In genomic region chr12:124514996-124515932, GRCh38 we compare ENCODE assay signal across 14 cellular contexts. TPM values are rescaled to one million over a fixed set of nuclear protein-coding genes. Genes with fewer than 3 reads are reported as not detected.
DNase-seq lines count a peak whose midpoint lies in the region; ATAC-seq, FAIRE-seq and TF ChIP-seq lines count a peak whose summit lies in the region.
"Had no signal": no experiment of that assay in that cellular context is flagged by ENCODE, and none has a peak within 500 bp of the region (broad histone marks: within the 10 kb centered on the region; RNA-seq: fewer than 3 reads in every experiment).

No MANE protein-coding gene starts in this region.

- H3K4me2 ChIP-seq in HepG2 (ENCODE audit: low read depth, low read length): no peak overlapping the region
- H3K4me2 ChIP-seq: KMS-11 had no signal

- peak overlapping the region; percentile 2 for H3K27ac Mint-ChIP-seq in endothelial cell (ENCODE audit: unreplicated experiment)

- no peaks in the 10 kb centered on the region for H3K9me3 Mint-ChIP-seq in endothelial cell (ENCODE audit: unreplicated experiment)

- peaks cover 6% of the 10 kb centered on the region for H3K27me3 Mint-ChIP-seq in endothelial cell (ENCODE audit: unreplicated experiment)

- WGBS in HepG2 (ENCODE audit: low lambda C conversion rate): 93% methylated on average over 19 of the region's 19 CpGs
- whole genome bisulfite sequencing in right lobe of liver (ENCODE audit: insufficient coverage, low coverage, low lambda C conversion rate, missing lambda C conversion rate): 89% methylated on average over 11 of the region's 19 CpGs
- 83% methylated on average over 19 of the region's 19 CpGs for WGBS in prostate gland
- WGBS in ovary, 3 donors: 90 to 91% (median 91%) methylated on average over 19 of the region's 19 CpGs

- CTCF ChIA-PET in HepG2 (lab: Yijun Ruan, JAX; ENCODE audit: low intra/inter-chr PET ratio, low total read pairs): no interaction called here

- TF ChIP-seq POLR2A in HepG2 (IDR thresholded peaks at IDR 0.05; ENCODE audit: insufficient read depth in 1 of 2, low read depth in 2 of 2, low read length in 2 of 2) (no peak), right lobe of liver (IDR thresholded peaks at IDR 0.05) (no peak), prostate gland (IDR thresholded peaks at IDR 0.05) (no peak), ovary (IDR thresholded peaks at IDR 0.05) (no peak)

- BruUV-seq in HepG2 (replicated peaks; lab: Mats Ljungman, UMichigan): no TSS peak

- peaks cover 34% of the 10 kb centered on the region for H3K79me2 ChIP-seq in HepG2 (ENCODE audit: insufficient read depth, low read length)

- TF ChIP-seq EP300 in HepG2 (IDR thresholded peaks at IDR 0.05; ENCODE audit: low read depth in 2 of 2, low read length in 2 of 2): no peak
- no peak for TF ChIP-seq EP300 in HepG2 (CRISPR knock-in tag; IDR thresholded peaks at IDR 0.05; ENCODE audit: borderline replicate concordance)
- TF ChIP-seq EP300 in ovary (IDR thresholded peaks at IDR 0.05): no peak

- DNase-seq in HepG2 (ENCODE audit: low spot score) (no peak), right lobe of liver (no peak), endothelial cell (ENCODE audit: low spot score) (no peak), prostate gland (ENCODE audit: low spot score) (no peak), ovary (no peak), NCI-H748 (lab: John Stamatoyannopoulos, UW; ENCODE audit: unreplicated experiment) (no peak)
- no peak for DNase-seq in stimulated activated naive CD4-positive, alpha-beta T cell (lab: John Stamatoyannopoulos, UW)
- DNase-seq: activated naive CD4-positive, alpha-beta T cell treated with anti-CD3 and anti-CD28 coated beads, Interleukin-2, amount 50 U/mL, for 16 hours; midbrain; NCI-H1694; NCI-H524 treated with DMSO at 0.1 percent for 48 hours had no signal

- no peak overlapping the region for H3K4me3 ChIP-seq in HepG2 (replicated peaks in 1 of 3; ENCODE audit: insufficient read depth in 1 of 3, low read depth in 2 of 3, low read length in 3 of 3)
- H3K4me3 ChIP-seq in right lobe of liver: no peak overlapping the region
- H3K4me3 ChIP-seq in prostate gland: no peak overlapping the region
- H3K4me3 ChIP-seq in ovary: no peak overlapping the region

- H3K27me3 ChIP-seq in HepG2 (ENCODE audit: control insufficient read depth in 1 of 2, insufficient read depth in 2 of 2, low read length in 2 of 2): no peaks in the 10 kb centered on the region
- H3K27me3 ChIP-seq in right lobe of liver: no peaks in the 10 kb centered on the region
- H3K27me3 ChIP-seq in prostate gland (replicated peaks; ENCODE audit: insufficient read depth): no peaks in the 10 kb centered on the region
- H3K27me3 ChIP-seq in ovary: no peaks in the 10 kb centered on the region

- ATAC-seq in HepG2: no peak
- no peak for ATAC-seq in right lobe of liver
- no peak for ATAC-seq in GM21528 (IDR thresholded peaks at IDR 0.05; ENCODE audit: low FRiP score, unreplicated experiment)

- in situ Hi-C loops in HepG2 (cut with HindIII; ENCODE audit: extremely low pct_ligation_motif_present, low pct_unique_long_range_greater_than_20kb): no loop called here

- H3K9me3 ChIP-seq in HepG2 (ENCODE audit: low read length) (no peaks in the 10 kb centered on the region), right lobe of liver (no peaks in the 10 kb centered on the region), prostate gland (no peaks in the 10 kb centered on the region), ovary (no peaks in the 10 kb centered on the region)

- H2AFZ ChIP-seq in HepG2 (ENCODE audit: low read length): no peak overlapping the region

- no peaks in the 10 kb centered on the region; a peak in 1 of 5 replicates for H3K36me3 ChIP-seq in HepG2 (replicated peaks in 1 of 2; ENCODE audit: control insufficient read depth in 1 of 2, insufficient read depth in 2 of 2, low read length in 2 of 2)
- no peaks in the 10 kb centered on the region for H3K36me3 ChIP-seq in right lobe of liver
- H3K36me3 ChIP-seq in prostate gland: no peaks in the 10 kb centered on the region
- no peaks in the 10 kb centered on the region for H3K36me3 ChIP-seq in ovary

- H3K27ac ChIP-seq in HepG2 (ENCODE audit: extremely low read length, insufficient read depth, low read length): no peak overlapping the region
- no peak overlapping the region for H3K27ac ChIP-seq in right lobe of liver
- peak overlapping the region; percentile 90 to 94 for H3K27ac ChIP-seq in prostate gland
- H3K27ac ChIP-seq in ovary: no peak overlapping the region
- H3K27ac ChIP-seq: KMS-11 had no signal

- FAIRE-seq in HepG2 (lab: Jason Lieb, UNC): no peak
- FAIRE-seq: colon had no signal

- H3K4me1 ChIP-seq in HepG2 (ENCODE audit: insufficient read depth, low read length): peaks cover 62% of the 10 kb centered on the region
- H3K4me1 ChIP-seq in right lobe of liver: peaks cover 0 to 33% (median 15%) of the 10 kb centered on the region in 4 donors
- peaks cover 56% of the 10 kb centered on the region for H3K4me1 ChIP-seq in prostate gland (replicated peaks)
- peaks cover 33% of the 10 kb centered on the region for H3K4me1 ChIP-seq in ovary (ENCODE audit: insufficient read depth)

- intact Hi-C loops in HepG2 (cut with micrococcal nuclease; ENCODE audit: unreplicated experiment) (loop anchor here (5.0 to 10.0 kb wide), 3 partner anchors 33 to 257 kb away; partner anchors contain the start of gene NCOR2), right lobe of liver (cut with DNase I) (loop anchor here in 1 of 2 donors (10.0 kb wide), 1 partner anchor 170 kb away; no protein-coding TSS in a partner anchor), prostate gland (cut with DNase I) (loop anchor here (5.0 to 10.0 kb wide), 2 partner anchors 52 to 230 kb away; partner anchors contain the start of gene NCOR2), ovary (cut with DNase I) (loop anchor here in 2 of 4 donors (5.0 to 10.0 kb wide), 2 partner anchors 37 to 50 kb away; partner anchors contain the start of gene NCOR2 (in 1 of the 2))

- POLR2A ChIA-PET in HepG2 (lab: Yijun Ruan, JAX): no interaction called here

- H4K20me1 ChIP-seq in HepG2 (ENCODE audit: insufficient read depth, low read length): peaks cover 8% of the 10 kb centered on the region

- H3K4me3 Mint-ChIP-seq in endothelial cell (ENCODE audit: unreplicated experiment): peak overlapping the region; percentile 59

- no peak for TF ChIP-seq RAD21 in HepG2 (CRISPR knock-in tag; IDR thresholded peaks at IDR 0.05)

- peaks cover 4% of the 10 kb centered on the region for H3K36me3 Mint-ChIP-seq in endothelial cell (ENCODE audit: low read depth, unreplicated experiment)

- TF ChIP-seq CTCF in HepG2 (CRISPR knock-in tag; IDR thresholded peaks at IDR 0.05) (no peak), right lobe of liver (IDR thresholded peaks at IDR 0.05) (no peak), endothelial cell (IDR thresholded peaks at IDR 0.05; ENCODE audit: unreplicated experiment) (no peak), prostate gland (IDR thresholded peaks at IDR 0.05) (no peak), ovary (IDR thresholded peaks at IDR 0.05) (no peak)

- no peak overlapping the region for H3K9ac ChIP-seq in HepG2 (ENCODE audit: insufficient read depth, low read depth, low read length)
- H3K9ac ChIP-seq: KMS-11 had no signal

- peaks cover 45% of the 10 kb centered on the region for H3K4me1 Mint-ChIP-seq in endothelial cell (ENCODE audit: unreplicated experiment)

TF ChIP-seq in HepG2, 621 proteins besides CTCF, POLR2A, EP300 and RAD21 (continues in another document):
- TF ChIP-seq ZFP91 (CRISPR knock-in tag; IDR thresholded peaks at IDR 0.05; ENCODE audit: borderline replicate concordance): no peak
- no peak for TF ChIP-seq ZSCAN30 (CRISPR knock-in tag; IDR thresholded peaks at IDR 0.05)
- no peak for TF ChIP-seq STAT5B (CRISPR knock-in tag; IDR thresholded peaks at IDR 0.05)
- no peak for TF ChIP-seq ZNF776 (CRISPR knock-in tag; IDR thresholded peaks at IDR 0.05)

RNA-seq across cellular contexts. Expression of gene NCOR2, which starts 52.1 kb away (rescaled TPM):
- total RNA-seq in HepG2 (2016; rRNA removed; fragmentation: Illumina TruSeq; extraction: Trizol) (5.7 and 6.1 TPM in 2 replicates), right lobe of liver (10 to 100 TPM; 38.1 to 87.5 (median 45.0) TPM), endothelial cell (ENCODE audit: unreplicated experiment) (132 TPM), prostate gland (100 to 1,000 TPM; 184 to 306 TPM), ovary (100 to 1,000 TPM in 6 of 7 donors, 10 to 100 TPM in 1; 89.5 to 376 (median 270) TPM)
- total RNA-seq in HepG2 (2016; cell fraction: cytosol; rRNA removed; fragmentation: Illumina TruSeq; extraction: Trizol; ENCODE audit: low read depth): 10.5 and 12.4 TPM in 2 replicates
- 5.6 and 7.1 TPM in 2 replicates for total RNA-seq in HepG2 (2016; cell fraction: insoluble cytoplasmic fraction; rRNA removed; fragmentation: Illumina TruSeq; extraction: Trizol)
- 15.2 and 16.6 TPM in 2 replicates for total RNA-seq in HepG2 (2016; cell fraction: membrane; rRNA removed; fragmentation: Illumina TruSeq; extraction: Trizol)
- 12.4 and 13.1 TPM in 2 replicates for total RNA-seq in HepG2 (2016; cell fraction: nucleus; rRNA removed; fragmentation: Illumina TruSeq; extraction: Trizol)
- polyA plus RNA-seq in HepG2 (2011; rRNA removed) (4.5 and 4.8 TPM in 2 replicates), ovary (100 to 1,000 TPM in 1 of 2 donors, 10 to 100 TPM in 1; 18.2 to 107 TPM)
- 2.8 and 4.1 TPM in 2 replicates for polyA plus RNA-seq in HepG2 (2011; cell fraction: cytosol; rRNA removed)
- polyA plus RNA-seq in HepG2 (2011; cell fraction: nucleus; rRNA removed): 30.4 and 39.4 TPM in 2 replicates
- polyA plus RNA-seq in HepG2 (2012): 32.8 and 41.1 TPM in 2 replicates
- polyA plus RNA-seq in HepG2 (2016; cell fraction: cytosol; fragmentation: Illumina TruSeq; extraction: Trizol; ENCODE audit: low read depth): 2.8 and 3.1 TPM in 2 replicates
- 17.3 and 24.8 TPM in 2 replicates for polyA plus RNA-seq in HepG2 (2016; cell fraction: insoluble cytoplasmic fraction; fragmentation: Illumina TruSeq; extraction: Trizol; ENCODE audit: low read depth)
- 7.1 and 8.9 TPM in 2 replicates for polyA plus RNA-seq in HepG2 (2016; cell fraction: membrane; fragmentation: Illumina TruSeq; extraction: Trizol; ENCODE audit: low read depth)
- polyA plus RNA-seq in HepG2 (2016; cell fraction: nucleus; fragmentation: Illumina TruSeq; extraction: Trizol; ENCODE audit: insufficient read depth, low read depth): 43.0 and 54.1 TPM in 2 replicates
- polyA minus RNA-seq in HepG2 (2011; rRNA and poly(A)+ RNA removed; ENCODE audit: low replicate concordance): 21.9 and 23.2 TPM in 2 replicates
- polyA minus RNA-seq in HepG2 (2011; cell fraction: cytosol; rRNA and poly(A)+ RNA removed): 16.5 and 17.0 TPM in 2 replicates
- 20.9 and 22.6 TPM in 2 replicates for polyA minus RNA-seq in HepG2 (2011; cell fraction: nucleus; rRNA and poly(A)+ RNA removed)

Comparison
In these comparisons a context has a peak if more than half of its experiments do, and no peak if none do; other contexts are left out.
1. H3K27ac ChIP-seq: peak in prostate gland (2 of 2); none in HepG2 (single experiment), right lobe of liver (0 of 3) and ovary (0 of 2).